ENCODE assay signal across 18 cellular contexts in genomic region chr2:106990307-106990706, GRCh38.
DNase-seq lines count a peak whose midpoint lies in the region; ATAC-seq, FAIRE-seq and TF ChIP-seq lines count a peak whose summit lies in the region.
"Had no signal": no experiment of that assay in that cellular context is flagged by ENCODE, and none has a peak within 500 bp of the region (broad histone marks: within the 10 kb centered on the region; RNA-seq: fewer than 3 reads in every experiment).

No MANE protein-coding gene starts in this region.

- H3K36me3 Mint-ChIP-seq in HFFc6 (ENCODE audit: low read depth) = peaks cover 7% of the 10 kb centered on the region
- H3K36me3 Mint-ChIP-seq: neural progenitor cell had no signal

- no peak overlapping the region for H3K27ac Mint-ChIP-seq in HFFc6
- H3K27ac Mint-ChIP-seq: neural progenitor cell had no signal

- no peak overlapping the region for H3K4me3 Mint-ChIP-seq in HFFc6
- H3K4me3 Mint-ChIP-seq: neural progenitor cell had no signal

- no peak for FAIRE-seq in H54 (lab: Jason Lieb, UNC)
- FAIRE-seq: HepG2, small intestine had no signal

- peaks cover 4% of the 10 kb centered on the region for H3K27me3 Mint-ChIP-seq in HFFc6 (ENCODE audit: insufficient read depth)

- no peak for TF ChIP-seq POLR2A in H54 (IDR thresholded peaks at IDR 0.05; ENCODE audit: low read depth, low read length)

- peaks cover 14% of the 10 kb centered on the region for H3K4me1 Mint-ChIP-seq in HFFc6 (ENCODE audit: low read depth)

- no peak for TF ChIP-seq CTCF in HFFc6 (IDR thresholded peaks at IDR 0.05)
- TF ChIP-seq CTCF in fibroblast of villous mesenchyme (IDR thresholded peaks at IDR 0.05; ENCODE audit: insufficient read depth, low read depth, low read length) = no peak

- ATAC-seq in SK-N-SH treated with all-trans-retinoic acid at 6 μM for 48 hours = peak; percentile 96
- ATAC-seq: HepG2, left ventricle myocardium superior had no signal

- H3K4me3 ChIP-seq in fibroblast of villous mesenchyme (ENCODE audit: low read depth, low read length) = no peak overlapping the region
- H3K4me3 ChIP-seq: ascending aorta, neural progenitor cell, suprapubic skin had no signal

- H3K9me3 Mint-ChIP-seq in HFFc6 = no peaks in the 10 kb centered on the region
- H3K9me3 Mint-ChIP-seq: neural progenitor cell had no signal

- DNase-seq in HFFc6 = peak; percentile 79
- peak; percentile 83 for DNase-seq in fibroblast of villous mesenchyme (ENCODE audit: low read depth)
- DNase-seq in stromal cell of bone marrow (ENCODE audit: low read depth) = peak; percentile 58
- DNase-seq in activated CD8-positive, alpha-beta memory T cell treated with anti-CD3 and anti-CD28 coated beads, Interleukin-2, amount 50 U/mL, for 48 hours = no peak
- DNase-seq in H54 (ENCODE audit: insufficient read length, low spot score) = no peak
- DNase-seq in NCI-H526 (lab: John Stamatoyannopoulos, UW) = no peak
- DNase-seq in NCI-H1436 treated with DMSO at 0.1 percent for 48 hours (lab: John Stamatoyannopoulos, UW) = no peak
- DNase-seq: activated CD4-positive, alpha-beta T cell treated with anti-CD3 and anti-CD28 coated beads for 48 hours; hippocampal formation; left ventricle myocardium superior; NCI-H1048; small intestine; T-helper 9 cell had no signal

TF ChIP-seq in SK-N-SH treated with all-trans-retinoic acid at 6 μM for 48 hours, 23 proteins besides CTCF, POLR2A, EP300 and RAD21:
- TF ChIP-seq, protein P1, sequence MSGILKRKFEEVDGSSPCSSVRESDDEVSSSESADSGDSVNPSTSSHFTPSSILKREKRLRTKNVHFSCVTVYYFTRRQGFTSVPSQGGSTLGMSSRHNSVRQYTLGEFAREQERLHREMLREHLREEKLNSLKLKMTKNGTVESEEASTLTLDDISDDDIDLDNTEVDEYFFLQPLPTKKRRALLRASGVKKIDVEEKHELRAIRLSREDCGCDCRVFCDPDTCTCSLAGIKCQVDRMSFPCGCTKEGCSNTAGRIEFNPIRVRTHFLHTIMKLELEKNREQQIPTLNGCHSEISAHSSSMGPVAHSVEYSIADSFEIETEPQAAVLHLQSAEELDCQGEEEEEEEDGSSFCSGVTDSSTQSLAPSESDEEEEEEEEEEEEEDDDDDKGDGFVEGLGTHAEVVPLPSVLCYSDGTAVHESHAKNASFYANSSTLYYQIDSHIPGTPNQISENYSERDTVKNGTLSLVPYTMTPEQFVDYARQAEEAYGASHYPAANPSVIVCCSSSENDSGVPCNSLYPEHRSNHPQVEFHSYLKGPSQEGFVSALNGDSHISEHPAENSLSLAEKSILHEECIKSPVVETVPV (CRISPR knock-in tag; IDR thresholded peaks at IDR 0.05) = no peak
- TF ChIP-seq CSDC2 (CRISPR knock-in tag; IDR thresholded peaks at IDR 0.05) = no peak
- TF ChIP-seq ISL1 (CRISPR knock-in tag; IDR thresholded peaks at IDR 0.05) = peak; percentile 57; the same call in 1 of the 2 replicates
- TF ChIP-seq ZFP30 (CRISPR knock-in tag; IDR thresholded peaks at IDR 0.05) = no peak
- TF ChIP-seq BACH2 (CRISPR knock-in tag; IDR thresholded peaks at IDR 0.05; ENCODE audit: borderline replicate concordance) = no peak
- TF ChIP-seq TCF4 (CRISPR knock-in tag; IDR thresholded peaks at IDR 0.05; ENCODE audit: borderline replicate concordance) = peak; percentile 31; the same call in 1 of the 2 replicates
- TF ChIP-seq GLIS3 (CRISPR knock-in tag; IDR thresholded peaks at IDR 0.05) = no peak
- TF ChIP-seq RARB (CRISPR knock-in tag; IDR thresholded peaks at IDR 0.05) = no peak
- no peak for TF ChIP-seq ZNF565 (CRISPR knock-in tag; conservative IDR thresholded peaks at IDR 0.05; ENCODE audit: low read depth)
- TF ChIP-seq SNAI2 (CRISPR knock-in tag; IDR thresholded peaks at IDR 0.05) = no peak
- no peak for TF ChIP-seq ZC3H10 (CRISPR knock-in tag; IDR thresholded peaks at IDR 0.05)
- no peak for TF ChIP-seq ZNF8 (CRISPR knock-in tag; IDR thresholded peaks at IDR 0.05)

Comparison
In these comparisons a context has a peak if more than half of its experiments do, and no peak if none do; other contexts are left out.
1. DNase-seq: peak in HFFc6 (single experiment), fibroblast of villous mesenchyme (single experiment) and stromal cell of bone marrow (single experiment); none in activated CD8-positive, alpha-beta memory T cell treated with anti-CD3 and anti-CD28 coated beads, Interleukin-2, amount 50 U/mL, for 48 hours (single experiment), H54 (single experiment), NCI-H526 (0 of 2) and NCI-H1436 treated with DMSO at 0.1 percent for 48 hours (single experiment).